ENCODE assay signal across 16 cellular contexts in genomic region chr14:58191763-58192596, GRCh38. TPM values are rescaled to one million over a fixed set of nuclear protein-coding genes. Genes with fewer than 3 reads are reported as not detected.
"Had no signal": no experiment of that assay in that cellular context is flagged by ENCODE, and none has a peak within 500 bp of the region (broad histone marks: within the 10 kb centered on the region; RNA-seq: fewer than 3 reads in every experiment).

No MANE protein-coding gene starts in this region.

- H3K36me3 ChIP-seq: esophagus squamous epithelium, ovary, spleen, upper lobe of left lung, WERI-Rb-1 had no signal

- ATAC-seq: activated CD8-positive, alpha-beta memory T cell treated with anti-CD3 and anti-CD28 coated beads, Interleukin-2, amount 10 ng/mL, durations not matched to agents 7 days and 5 days; sciatic nerve; stimulated activated naive CD8-positive, alpha-beta T cell treated with anti-CD3 and anti-CD28 coated beads, Interleukin-15, amount 100 ng/mL, for 72 hours had no signal

- H3K4me3 ChIP-seq: esophagus squamous epithelium, ovary, spleen, testis, upper lobe of left lung had no signal

- H3K27ac Mint-ChIP-seq: activated CD4-positive, alpha-beta memory T cell treated with anti-CD3 and anti-CD28 coated beads for 36 hours; activated CD8-positive, alpha-beta memory T cell treated with anti-CD3 and anti-CD28 coated beads, Interleukin-2, amount 10 ng/mL, durations not matched to agents 7 days and 5 days; nephron; stimulated activated naive CD8-positive, alpha-beta T cell treated with anti-CD3 and anti-CD28 coated beads, Interleukin-15, amount 100 ng/mL, for 72 hours had no signal

- H3K4me1 ChIP-seq: esophagus squamous epithelium, spleen, testis, upper lobe of left lung had no signal

- H3K27ac ChIP-seq: esophagus squamous epithelium, ovary, spleen, testis, upper lobe of left lung, WERI-Rb-1 had no signal

- H3K4me1 Mint-ChIP-seq: activated CD8-positive, alpha-beta memory T cell treated with anti-CD3 and anti-CD28 coated beads, Interleukin-2, amount 10 ng/mL, durations not matched to agents 7 days and 5 days; nephron had no signal

- H3K36me3 Mint-ChIP-seq: activated CD4-positive, alpha-beta memory T cell treated with anti-CD3 and anti-CD28 coated beads for 36 hours; activated CD8-positive, alpha-beta memory T cell treated with anti-CD3 and anti-CD28 coated beads, Interleukin-2, amount 10 ng/mL, durations not matched to agents 7 days and 5 days had no signal

- H3K27me3 Mint-ChIP-seq: activated CD4-positive, alpha-beta memory T cell treated with anti-CD3 and anti-CD28 coated beads for 36 hours; activated CD8-positive, alpha-beta memory T cell treated with anti-CD3 and anti-CD28 coated beads, Interleukin-2, amount 10 ng/mL, durations not matched to agents 7 days and 5 days; stimulated activated naive CD8-positive, alpha-beta T cell treated with anti-CD3 and anti-CD28 coated beads, Interleukin-15, amount 100 ng/mL, for 72 hours had no signal

- DNase-seq: activated CD4-positive, alpha-beta memory T cell treated with anti-CD3 and anti-CD28 coated beads for 36 hours; activated CD8-positive, alpha-beta memory T cell treated with anti-CD3 and anti-CD28 coated beads, Interleukin-2, amount 10 ng/mL, durations not matched to agents 7 days and 5 days; activated naive CD4-positive, alpha-beta T cell treated with anti-CD3 and anti-CD28 coated beads, Interleukin-2, amount 50 U/mL, for 16 hours; activated T-cell treated with anti-CD3 and anti-CD28 coated beads, Interleukin-2, amount 50 U/mL, for 1 hour; esophagus squamous epithelium; hippocampal formation; mesendoderm; ovary; spleen; stimulated activated naive CD8-positive, alpha-beta T cell treated with anti-CD3 and anti-CD28 coated beads, Interleukin-15, amount 100 ng/mL, for 72 hours; T1000; testis; upper lobe of left lung; WERI-Rb-1 had no signal

- H3K9me3 ChIP-seq: esophagus squamous epithelium, ovary, spleen, testis, upper lobe of left lung had no signal

- H3K9me3 Mint-ChIP-seq: activated CD4-positive, alpha-beta memory T cell treated with anti-CD3 and anti-CD28 coated beads for 36 hours; nephron; stimulated activated naive CD8-positive, alpha-beta T cell treated with anti-CD3 and anti-CD28 coated beads, Interleukin-15, amount 100 ng/mL, for 72 hours had no signal

- H3K4me3 Mint-ChIP-seq: activated CD4-positive, alpha-beta memory T cell treated with anti-CD3 and anti-CD28 coated beads for 36 hours; activated CD8-positive, alpha-beta memory T cell treated with anti-CD3 and anti-CD28 coated beads, Interleukin-2, amount 10 ng/mL, durations not matched to agents 7 days and 5 days; nephron; stimulated activated naive CD8-positive, alpha-beta T cell treated with anti-CD3 and anti-CD28 coated beads, Interleukin-15, amount 100 ng/mL, for 72 hours had no signal

- H3K27me3 ChIP-seq: esophagus squamous epithelium, ovary, testis, upper lobe of left lung had no signal

RNA-seq across cellular contexts. Expression of gene ARMH4, which starts 40.0 kb away (rescaled TPM):
- total RNA-seq: activated CD8-positive, alpha-beta memory T cell treated with anti-CD3 and anti-CD28 coated beads, Interleukin-2, amount 10 ng/mL, durations not matched to agents 7 days and 5 days had no signal
